18 cellular contexts compared by ENCODE assay signal in genomic region chr10:62858364-62858763, GRCh38. TPM values are rescaled to one million over a fixed set of nuclear protein-coding genes. Genes with fewer than 3 reads are reported as not detected.
DNase-seq lines count a peak whose midpoint lies in the region; ATAC-seq, FAIRE-seq and TF ChIP-seq lines count a peak whose summit lies in the region.
"Had no signal": no experiment of that assay in that cellular context is flagged by ENCODE, and none has a peak within 500 bp of the region (broad histone marks: within the 10 kb centered on the region; RNA-seq: fewer than 3 reads in every experiment).

No MANE protein-coding gene starts in this region.

- no peak for TF ChIP-seq POLR2A in HepG2 (IDR thresholded peaks at IDR 0.05; ENCODE audit: insufficient read depth in 1 of 2, low read depth in 2 of 2, low read length in 2 of 2)

- H3K4me1 ChIP-seq in PC-3 (ENCODE audit: insufficient read depth, low read length) (peaks cover 34% of the 10 kb centered on the region), HepG2 (ENCODE audit: insufficient read depth, low read length) (peaks cover 14% of the 10 kb centered on the region)
- H3K4me1 ChIP-seq: A549, lower lobe of right lung, right lobe of liver, uterus had no signal

- no peaks in the 10 kb centered on the region for H3F3A ChIP-seq in PC-3 (ENCODE audit: low read length, unreplicated experiment)

- H2AFZ ChIP-seq in PC-3 (ENCODE audit: low read length) (no peak overlapping the region), HepG2 (ENCODE audit: low read length) (no peak overlapping the region)

- H3K27me3 ChIP-seq in PC-3 (ENCODE audit: low read length) (no peaks in the 10 kb centered on the region), HepG2 (ENCODE audit: control insufficient read depth in 1 of 2, insufficient read depth in 2 of 2, low read length in 2 of 2) (no peaks in the 10 kb centered on the region)
- H3K27me3 ChIP-seq: right lobe of liver, uterus had no signal

- TF ChIP-seq CTCF in AG09309 (IDR thresholded peaks at IDR 0.05; ENCODE audit: control insufficient read depth, insufficient read depth, low read depth, low read length, missing control alignments) (no peak), PC-3 (conservative IDR thresholded peaks at IDR 0.05; ENCODE audit: low read depth, low read length) (no peak), HepG2 (CRISPR knock-in tag; IDR thresholded peaks at IDR 0.05) (no peak)

- H3K9ac ChIP-seq in PC-3 (ENCODE audit: low read length) (no peak overlapping the region), HepG2 (ENCODE audit: insufficient read depth, low read depth, low read length) (no peak overlapping the region)

- no peaks in the 10 kb centered on the region for H3K9me2 ChIP-seq in PC-3 (replicated peaks; ENCODE audit: low read length)

- H3K4me2 ChIP-seq in PC-3 (ENCODE audit: low read length) (no peak overlapping the region), HepG2 (ENCODE audit: low read depth, low read length) (no peak overlapping the region)
- H3K4me2 ChIP-seq: A549 had no signal

- 1% methylated on average over 6 of the region's 6 CpGs for WGBS in HepG2 (ENCODE audit: low lambda C conversion rate)

- FAIRE-seq in HepG2 (lab: Jason Lieb, UNC) = no peak
- FAIRE-seq: A549 had no signal

- DNase-seq in AG09309 (ENCODE audit: low read depth) (peak; percentile 13), PC-3 (no peak), fibroblast of gingiva (ENCODE audit: low read depth) (peak; percentile 16), HepG2 (ENCODE audit: low spot score) (peak; percentile 6), NCI-H1417 treated with DMSO at 0.1 percent for 48 hours (lab: John Stamatoyannopoulos, UW) (no peak), NCI-H524 (lab: John Stamatoyannopoulos, UW) (no peak), DMS153 treated with DMSO at 0.1 percent for 48 hours (lab: John Stamatoyannopoulos, UW; ENCODE audit: unreplicated experiment) (no peak)
- no peak for DNase-seq in activated CD8-positive, alpha-beta memory T cell treated with anti-CD3 and anti-CD28 coated beads, Interleukin-2, amount 50 U/mL, for 48 hours
- DNase-seq: activated CD4-positive, CD25-positive, alpha-beta regulatory T cell; activated naive CD4-positive, alpha-beta T cell treated with anti-CD3 and anti-CD28 coated beads, Interleukin-2, amount 50 U/mL, for 16 hours; central memory CD4-positive, alpha-beta T cell; hippocampal formation; lower lobe of right lung; NCI-H510A; right lobe of liver; stimulated activated naive B cell treated with anti-CD40 and anti-IgM and Interleukin-4, amounts not matched to agents 10 μg/mL and 1 μg/mL and 100 μg/mL, for 72 hours had no signal

- intact Hi-C loops in PC-3 (cut with micrococcal nuclease) (no loop called here), HepG2 (cut with micrococcal nuclease; ENCODE audit: unreplicated experiment) (no loop called here)

- H3K4me3 ChIP-seq in AG09309 (ENCODE audit: control insufficient read depth, low read depth, low read length) = no peak overlapping the region
- no peak overlapping the region for H3K4me3 ChIP-seq in PC-3 (ENCODE audit: low read length)
- H3K4me3 ChIP-seq in HepG2 (replicated peaks in 1 of 3; ENCODE audit: insufficient read depth in 1 of 3, low read depth in 2 of 3, low read length in 3 of 3) = no peak overlapping the region
- H3K4me3 ChIP-seq: A549, lower lobe of right lung, right lobe of liver, uterus had no signal

- POLR2A ChIA-PET in PC-3 (lab: Charles Lee; ENCODE audit: unreplicated experiment) = no interaction called here
- POLR2A ChIA-PET in HepG2 (lab: Yijun Ruan, JAX) = no interaction called here

- no TSS peak for BruUV-seq in PC-3 (replicated peaks; lab: Mats Ljungman, UMichigan)
- BruUV-seq in HepG2 (replicated peaks; lab: Mats Ljungman, UMichigan) = no TSS peak

- H3K27ac ChIP-seq in PC-3 (ENCODE audit: low read length) (no peak overlapping the region), HepG2 (ENCODE audit: extremely low read length, insufficient read depth, low read length) (no peak overlapping the region)
- H3K27ac ChIP-seq: A549, lower lobe of right lung, right lobe of liver, uterus had no signal

- H4K20me1 ChIP-seq in PC-3 (ENCODE audit: low read length) (no peaks in the 10 kb centered on the region), HepG2 (ENCODE audit: insufficient read depth, low read length) (no peaks in the 10 kb centered on the region)

- H3K79me2 ChIP-seq in PC-3 (ENCODE audit: low read length) = no peaks in the 10 kb centered on the region
- no peaks in the 10 kb centered on the region for H3K79me2 ChIP-seq in HepG2 (ENCODE audit: insufficient read depth, low read length)

- in situ Hi-C loops in HepG2 (cut with HindIII; ENCODE audit: extremely low pct_ligation_motif_present, low pct_unique_long_range_greater_than_20kb) = no loop called here

- ATAC-seq in PC-3 (peak; percentile 18; the same call in 1 of the 2 replicates), HepG2 (peak; percentile 53; the same call in 2 of the 3 replicates)
- ATAC-seq: stimulated activated naive B cell treated with anti-CD40 and anti-IgM and Interleukin-4, amounts not matched to agents 10 μg/mL and 1 μg/mL and 100 μg/mL, for 72 hours had no signal

- H3K9me3 ChIP-seq in PC-3 (ENCODE audit: low read length) (no peaks in the 10 kb centered on the region), HepG2 (ENCODE audit: low read length) (no peaks in the 10 kb centered on the region)
- H3K9me3 ChIP-seq: A549, lower lobe of right lung, right lobe of liver, uterus had no signal

- TF ChIP-seq EP300 in HepG2 (IDR thresholded peaks at IDR 0.05; ENCODE audit: low read depth in 2 of 2, low read length in 2 of 2) = no peak
- no peak for TF ChIP-seq EP300 in HepG2 (CRISPR knock-in tag; IDR thresholded peaks at IDR 0.05; ENCODE audit: borderline replicate concordance)

- CTCF ChIA-PET in PC-3 (lab: Charles Lee) = no interaction called here
- CTCF ChIA-PET in HepG2 (lab: Yijun Ruan, JAX; ENCODE audit: low intra/inter-chr PET ratio, low total read pairs) = no interaction called here

- H3K36me3 ChIP-seq in PC-3 (ENCODE audit: low read depth, low read length) = no peaks in the 10 kb centered on the region
- H3K36me3 ChIP-seq in HepG2 (replicated peaks in 1 of 2; ENCODE audit: control insufficient read depth in 1 of 2, insufficient read depth in 2 of 2, low read length in 2 of 2) = no peaks in the 10 kb centered on the region
- H3K36me3 ChIP-seq: lower lobe of right lung, right lobe of liver, uterus had no signal

- no peak for TF ChIP-seq RAD21 in HepG2 (CRISPR knock-in tag; IDR thresholded peaks at IDR 0.05)

TF ChIP-seq in HepG2, 621 proteins besides CTCF, POLR2A, EP300 and RAD21 (continues in another document):
- no peak for TF ChIP-seq GPN1 (CRISPR knock-in tag; IDR thresholded peaks at IDR 0.05; ENCODE audit: borderline replicate concordance)
- no peak for TF ChIP-seq ZNF572 (CRISPR knock-in tag; IDR thresholded peaks at IDR 0.05)

RNA-seq across cellular contexts. Expression of gene EGR2, which starts 42.2 kb away (rescaled TPM):
- total RNA-seq in PC-3 (2014; rRNA removed) (2.7 and 2.8 TPM in 2 replicates), HepG2 (2016; rRNA removed; fragmentation: Illumina TruSeq; extraction: Trizol) (0.11 TPM in 1 of 2 replicates, not detected in the other)
- not detected in 2 replicates for total RNA-seq in HepG2 (2016; cell fraction: cytosol; rRNA removed; fragmentation: Illumina TruSeq; extraction: Trizol; ENCODE audit: low read depth)
- 0.06 TPM in 1 of 2 replicates, not detected in the other for total RNA-seq in HepG2 (2016; cell fraction: insoluble cytoplasmic fraction; rRNA removed; fragmentation: Illumina TruSeq; extraction: Trizol)
- total RNA-seq in HepG2 (2016; cell fraction: membrane; rRNA removed; fragmentation: Illumina TruSeq; extraction: Trizol) = 0.12 TPM in 1 of 2 replicates, not detected in the other
- total RNA-seq in HepG2 (2016; cell fraction: nucleus; rRNA removed; fragmentation: Illumina TruSeq; extraction: Trizol) = not detected in 2 replicates
- 0.14 and 0.15 TPM in 2 replicates for polyA plus RNA-seq in HepG2 (2011; rRNA removed)
- polyA plus RNA-seq in HepG2 (2011; cell fraction: cytosol; rRNA removed) = 0.05 TPM in 2 replicates
- 0.10 and 0.26 TPM in 2 replicates for polyA plus RNA-seq in HepG2 (2011; cell fraction: nucleus; rRNA removed)
- 0.09 and 0.36 TPM in 2 replicates for polyA plus RNA-seq in HepG2 (2012)
- polyA plus RNA-seq in HepG2 (2016; cell fraction: cytosol; fragmentation: Illumina TruSeq; extraction: Trizol; ENCODE audit: low read depth) = not detected in 2 replicates
- 0.08 TPM in 1 of 2 replicates, not detected in the other for polyA plus RNA-seq in HepG2 (2016; cell fraction: insoluble cytoplasmic fraction; fragmentation: Illumina TruSeq; extraction: Trizol; ENCODE audit: low read depth)
- 0.16 TPM in 1 of 2 replicates, not detected in the other for polyA plus RNA-seq in HepG2 (2016; cell fraction: membrane; fragmentation: Illumina TruSeq; extraction: Trizol; ENCODE audit: low read depth)
- polyA plus RNA-seq in HepG2 (2016; cell fraction: nucleus; fragmentation: Illumina TruSeq; extraction: Trizol; ENCODE audit: insufficient read depth, low read depth) = 0.36 TPM in 1 of 2 replicates, not detected in the other
- 0.06 and 0.09 TPM in 2 replicates for polyA minus RNA-seq in HepG2 (2011; rRNA and poly(A)+ RNA removed; ENCODE audit: low replicate concordance)
- not detected in 2 replicates for polyA minus RNA-seq in HepG2 (2011; cell fraction: cytosol; rRNA and poly(A)+ RNA removed)
- 0.13 and 0.37 TPM in 2 replicates for polyA minus RNA-seq in HepG2 (2011; cell fraction: nucleus; rRNA and poly(A)+ RNA removed)

RNA-seq across cellular contexts. Expression of gene ADO, which starts 53.8 kb away (rescaled TPM):
- 107 and 129 TPM in 2 replicates for total RNA-seq in PC-3 (2014; rRNA removed)
- total RNA-seq in HepG2 (2016; rRNA removed; fragmentation: Illumina TruSeq; extraction: Trizol) = 15.9 and 16.5 TPM in 2 replicates
- 5.1 and 6.2 TPM in 2 replicates for total RNA-seq in HepG2 (2016; cell fraction: cytosol; rRNA removed; fragmentation: Illumina TruSeq; extraction: Trizol; ENCODE audit: low read depth)
- total RNA-seq in HepG2 (2016; cell fraction: insoluble cytoplasmic fraction; rRNA removed; fragmentation: Illumina TruSeq; extraction: Trizol) = 16.7 and 17.9 TPM in 2 replicates
- total RNA-seq in HepG2 (2016; cell fraction: membrane; rRNA removed; fragmentation: Illumina TruSeq; extraction: Trizol) = 20.0 and 20.8 TPM in 2 replicates
- total RNA-seq in HepG2 (2016; cell fraction: nucleus; rRNA removed; fragmentation: Illumina TruSeq; extraction: Trizol) = 11.5 and 12.2 TPM in 2 replicates
- polyA plus RNA-seq in HepG2 (2011; rRNA removed) = 8.9 and 9.6 TPM in 2 replicates
- polyA plus RNA-seq in HepG2 (2011; cell fraction: cytosol; rRNA removed) = 5.6 and 7.3 TPM in 2 replicates
- polyA plus RNA-seq in HepG2 (2011; cell fraction: nucleus; rRNA removed) = 5.6 and 6.3 TPM in 2 replicates
- 9.8 and 12.1 TPM in 2 replicates for polyA plus RNA-seq in HepG2 (2012)
- polyA plus RNA-seq in HepG2 (2016; cell fraction: cytosol; fragmentation: Illumina TruSeq; extraction: Trizol; ENCODE audit: low read depth) = 4.9 and 5.0 TPM in 2 replicates
- polyA plus RNA-seq in HepG2 (2016; cell fraction: insoluble cytoplasmic fraction; fragmentation: Illumina TruSeq; extraction: Trizol; ENCODE audit: low read depth) = 19.5 and 19.7 TPM in 2 replicates
- polyA plus RNA-seq in HepG2 (2016; cell fraction: membrane; fragmentation: Illumina TruSeq; extraction: Trizol; ENCODE audit: low read depth) = 13.3 and 13.8 TPM in 2 replicates
- 12.1 and 12.7 TPM in 2 replicates for polyA plus RNA-seq in HepG2 (2016; cell fraction: nucleus; fragmentation: Illumina TruSeq; extraction: Trizol; ENCODE audit: insufficient read depth, low read depth)
- 11.6 and 16.6 TPM in 2 replicates for polyA minus RNA-seq in HepG2 (2011; rRNA and poly(A)+ RNA removed; ENCODE audit: low replicate concordance)
- 11.3 and 13.7 TPM in 2 replicates for polyA minus RNA-seq in HepG2 (2011; cell fraction: cytosol; rRNA and poly(A)+ RNA removed)
- polyA minus RNA-seq in HepG2 (2011; cell fraction: nucleus; rRNA and poly(A)+ RNA removed) = 15.8 and 17.0 TPM in 2 replicates

Comparison
In these comparisons a context has a peak if more than half of its experiments do, and no peak if none do; other contexts are left out.
1. DNase-seq: peak in AG09309 (single experiment), fibroblast of gingiva (single experiment) and HepG2 (single experiment); none in PC-3 (single experiment), activated CD8-positive, alpha-beta memory T cell treated with anti-CD3 and anti-CD28 coated beads, Interleukin-2, amount 50 U/mL, for 48 hours (single experiment), NCI-H1417 treated with DMSO at 0.1 percent for 48 hours (single experiment), NCI-H524 (0 of 2) and DMS153 treated with DMSO at 0.1 percent for 48 hours (single experiment).